In genomic region chr17:48056246-48056745, GRCh38 we compare ENCODE assay signal across 1 cellular context.
TF ChIP-seq lines count a peak whose summit lies in the region.

No MANE protein-coding gene starts in this region.

TF ChIP-seq in HepG2, 621 proteins besides CTCF, POLR2A, EP300 and RAD21:
- TF ChIP-seq TBL1XR1 (IDR thresholded peaks at IDR 0.05; ENCODE audit: borderline replicate concordance, low read length, partially characterized antibody) (no peak), ZNF629 (CRISPR knock-in tag; conservative IDR thresholded peaks at IDR 0.05) (no peak), SRF (IDR thresholded peaks at IDR 0.05; ENCODE audit: low read depth, low read length) (no peak), ZBTB7B (CRISPR knock-in tag; IDR thresholded peaks at IDR 0.05) (no peak), ONECUT2 (CRISPR knock-in tag; IDR thresholded peaks at IDR 0.05) (no peak), PHB2 (IDR thresholded peaks at IDR 0.05; ENCODE audit: partially characterized antibody) (no peak), NAIF1 (CRISPR knock-in tag; IDR thresholded peaks at IDR 0.05; ENCODE audit: borderline replicate concordance) (no peak), PHF5A (CRISPR knock-in tag; IDR thresholded peaks at IDR 0.05; ENCODE audit: low read depth, unreplicated experiment) (no peak), STAG1 (CRISPR knock-in tag; IDR thresholded peaks at IDR 0.05) (no peak), ZUFSP (CRISPR knock-in tag; IDR thresholded peaks at IDR 0.05; ENCODE audit: borderline replicate concordance) (no peak), PPARG (CRISPR knock-in tag; conservative IDR thresholded peaks at IDR 0.05) (no peak), CREB1 (IDR thresholded peaks at IDR 0.05) (no peak), CREB1 (CRISPR knock-in tag; IDR thresholded peaks at IDR 0.05) (no peak), EHMT2 (IDR thresholded peaks at IDR 0.05; ENCODE audit: borderline replicate concordance, low read depth, low read length) (no peak), ZBTB37 (CRISPR knock-in tag; IDR thresholded peaks at IDR 0.05) (no peak), RFXAP (CRISPR knock-in tag; IDR thresholded peaks at IDR 0.05; ENCODE audit: borderline replicate concordance) (no peak), CENPBD1 (CRISPR knock-in tag; IDR thresholded peaks at IDR 0.05; ENCODE audit: borderline replicate concordance, low read depth) (no peak), ESRRA (CRISPR knock-in tag; IDR thresholded peaks at IDR 0.05; ENCODE audit: low read depth) (no peak), ZFP1 (CRISPR knock-in tag; IDR thresholded peaks at IDR 0.05) (no peak), MXD4 (CRISPR knock-in tag; IDR thresholded peaks at IDR 0.05) (no peak)
